8 cellular contexts compared by ENCODE assay signal in the genomic region with DNA sequence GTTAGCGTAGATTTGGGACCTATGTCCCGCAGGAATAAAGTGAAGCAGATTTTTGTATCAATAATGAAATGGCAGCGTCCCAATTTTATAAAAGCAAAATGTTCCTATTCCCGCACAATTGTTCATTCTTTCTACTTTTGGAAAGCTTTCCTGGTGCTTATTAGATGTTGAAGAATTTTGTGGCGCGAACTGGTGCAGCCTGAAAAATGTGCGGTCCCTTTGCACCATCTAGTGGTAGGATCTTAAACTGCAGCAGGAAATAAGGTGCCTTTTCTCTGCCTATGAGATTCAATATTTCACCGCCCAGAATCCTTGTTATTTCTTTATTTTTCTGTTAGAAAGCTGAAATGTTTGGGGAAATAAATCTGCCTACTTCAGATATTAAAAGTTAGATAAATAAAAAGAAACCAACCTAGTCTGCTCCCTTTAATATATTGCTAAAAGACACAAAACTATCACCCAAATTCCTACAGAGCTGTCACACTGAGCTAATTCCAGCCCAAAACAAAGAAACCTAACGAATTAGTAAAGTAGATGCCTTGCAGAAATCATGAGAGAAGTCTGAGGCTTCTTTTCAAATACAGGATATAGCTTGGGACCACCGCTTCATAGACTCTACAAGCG.
DNase-seq lines count a peak whose midpoint lies in the region; ATAC-seq and TF ChIP-seq lines count a peak whose summit lies in the region.

No MANE protein-coding gene starts in this region.

- H3K4me1 ChIP-seq in DND-41 (ENCODE audit: insufficient read depth, low read length) (no peaks in the 10 kb centered on the region), Karpas-422 (ENCODE audit: low read length) (peaks cover 4% of the 10 kb centered on the region; the same call in 1 of the 2 replicates)

- H2AFZ ChIP-seq in DND-41 (ENCODE audit: low read depth, low read length) (no peak overlapping the region), Karpas-422 (ENCODE audit: low read length) (no peak overlapping the region)

- H3K27me3 Mint-ChIP-seq in brain = no peaks in the 10 kb centered on the region

- H3K27ac Mint-ChIP-seq in brain = peak overlapping the region in 4 of 5 experiments; percentile 10 to 74 (median 58)

- H3K4me3 ChIP-seq in DND-41 (ENCODE audit: low read depth in 1 of 2, low read length in 2 of 2) (no peak overlapping the region), Karpas-422 (ENCODE audit: low read length) (no peak overlapping the region), MG63 (no peak overlapping the region)

- H3K36me3 ChIP-seq in DND-41 (ENCODE audit: insufficient read depth, low read length) (no peaks in the 10 kb centered on the region), Karpas-422 (ENCODE audit: insufficient read depth, low read length) (no peaks in the 10 kb centered on the region), MG63 (no peaks in the 10 kb centered on the region)

- H4K20me1 ChIP-seq in DND-41 (ENCODE audit: insufficient read depth, low read length) (no peaks in the 10 kb centered on the region), Karpas-422 (ENCODE audit: insufficient read depth, low read depth, low read length) (no peaks in the 10 kb centered on the region)

- H3K9ac ChIP-seq in DND-41 (ENCODE audit: low read depth, low read length) = no peak overlapping the region
- H3K9ac ChIP-seq in Karpas-422 (ENCODE audit: low read length) = no peak overlapping the region

- no peaks in the 10 kb centered on the region for H3K9me2 ChIP-seq in Karpas-422 (replicated peaks; ENCODE audit: insufficient read depth, low read length)

- H3K4me2 ChIP-seq in DND-41 (ENCODE audit: insufficient read depth, low read length) = no peak overlapping the region
- no peak overlapping the region for H3K4me2 ChIP-seq in Karpas-422 (ENCODE audit: low read depth, low read length, poor library complexity, severe bottlenecking)

- peak; percentile 88 for TF ChIP-seq CTCF in DND-41 (IDR thresholded peaks at IDR 0.05; ENCODE audit: borderline replicate concordance, extremely low read depth, low read length, poor library complexity, severe bottlenecking)
- TF ChIP-seq CTCF in brain (conservative IDR thresholded peaks at IDR 0.05) = peak; percentile 86 to 90

- DNase-seq in DND-41 = peak; percentile 56
- DNase-seq in Karpas-422 = peak; percentile 87
- peak; percentile 75 for DNase-seq in RPMI8226
- peak; percentile 57 for DNase-seq in iPS-NIHi7 (ENCODE audit: extremely low spot score)
- DNase-seq in stimulated activated CD4-positive, alpha-beta T cell treated with anti-CD3 and anti-CD28 coated beads, Interleukin-15, amount 100 ng/mL, for 24 hours = peak; percentile 52
- no peak for DNase-seq in GM19238 (ENCODE audit: insufficient read length, low spot score)
- no peak for DNase-seq in MG63

- H3K27me3 ChIP-seq in DND-41 (ENCODE audit: insufficient read depth, low read length, poor library complexity) = no peaks in the 10 kb centered on the region
- H3K27me3 ChIP-seq in Karpas-422 (ENCODE audit: low read length) = no peaks in the 10 kb centered on the region
- no peaks in the 10 kb centered on the region for H3K27me3 ChIP-seq in MG63

- H3K79me2 ChIP-seq in DND-41 (ENCODE audit: insufficient read depth, low read length) (no peaks in the 10 kb centered on the region), Karpas-422 (ENCODE audit: low read length) (no peaks in the 10 kb centered on the region)

- peaks cover 25% of the 10 kb centered on the region for H3K4me1 Mint-ChIP-seq in brain

- no peak overlapping the region for H3K27ac ChIP-seq in DND-41 (ENCODE audit: low read length)
- H3K27ac ChIP-seq in Karpas-422 (ENCODE audit: low read length) = no peak overlapping the region

- H3K9me3 Mint-ChIP-seq in brain = no peaks in the 10 kb centered on the region

- H3K36me3 Mint-ChIP-seq in brain = peaks cover 3% of the 10 kb centered on the region

- peak; percentile 64; the same call in 1 of the 3 replicates for ATAC-seq in DND-41 (ENCODE audit: insufficient read depth, low read depth)

- no peaks in the 10 kb centered on the region for H3K9me3 ChIP-seq in DND-41 (ENCODE audit: insufficient read depth, low read length, severe bottlenecking)
- no peaks in the 10 kb centered on the region for H3K9me3 ChIP-seq in Karpas-422 (ENCODE audit: low read length)
- no peaks in the 10 kb centered on the region for H3K9me3 ChIP-seq in MG63

- H3K4me3 Mint-ChIP-seq in brain = peak overlapping the region in 2 of 5 experiments; percentile 66 to 75

Comparison
In these comparisons a context has a peak if more than half of its experiments do, and no peak if none do; other contexts are left out.
1. DNase-seq: peak in DND-41 (single experiment), Karpas-422 (single experiment), RPMI8226 (single experiment), iPS-NIHi7 (single experiment) and stimulated activated CD4-positive, alpha-beta T cell treated with anti-CD3 and anti-CD28 coated beads, Interleukin-15, amount 100 ng/mL, for 24 hours (single experiment); none in GM19238 (single experiment) and MG63 (single experiment).